Comparison of ENCODE assay signal across 10 cellular contexts in the genomic region with DNA sequence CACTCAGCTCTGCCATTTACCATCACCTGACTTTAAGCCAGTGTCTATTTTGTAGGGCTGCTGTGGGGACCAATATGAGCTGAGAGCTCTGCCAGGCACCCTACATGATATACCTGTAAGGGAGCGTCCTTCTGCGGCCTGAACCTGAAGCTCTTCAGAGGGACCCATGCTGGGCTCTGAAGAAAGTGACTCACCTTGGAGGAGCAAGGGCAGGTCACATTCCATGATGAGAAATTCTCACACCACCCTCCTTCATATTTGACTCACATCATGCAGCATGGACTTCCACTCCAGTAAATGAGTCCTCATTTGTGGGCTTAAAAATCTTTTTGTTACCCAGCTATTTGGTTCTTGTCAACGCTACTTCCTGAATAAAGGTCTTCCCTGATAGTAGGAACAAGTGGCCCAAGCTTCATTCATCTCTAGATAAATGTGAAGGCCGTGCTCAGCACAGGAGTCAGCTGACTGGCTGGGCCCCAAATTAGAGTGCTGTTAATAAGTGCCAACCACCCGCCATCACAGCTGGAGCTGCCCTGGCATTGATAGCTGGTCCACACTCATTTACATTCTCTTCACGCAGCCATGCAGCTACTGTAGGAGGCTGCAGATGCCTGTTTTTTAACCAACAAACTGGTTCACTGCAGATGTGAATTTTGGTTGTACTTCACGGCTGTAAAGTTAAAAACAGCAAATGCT.
A peak's percentile ranks its signal among the peaks of the same experiment; 100 is the strongest.
DNase-seq lines count a peak whose midpoint lies in the region; ATAC-seq and TF ChIP-seq lines count a peak whose summit lies in the region.
"Had no signal": no experiment of that assay in that cellular context is flagged by ENCODE, and none has a peak within 500 bp of the region (broad histone marks: within the 10 kb centered on the region; RNA-seq: fewer than 3 reads in every experiment).

No MANE protein-coding gene starts in this region.

- H3K9ac ChIP-seq in Karpas-422 (ENCODE audit: low read length) (peak overlapping the region; percentile 53), mammary epithelial cell (ENCODE audit: insufficient read depth, low read length) (no peak overlapping the region)
- H3K9ac ChIP-seq: BLaER1 had no signal

- DNase-seq in A172 (ENCODE audit: low spot score) (peak; percentile 77), Karpas-422 (peak; percentile 82), mammary epithelial cell (peak; percentile 60), lung (ENCODE audit: low spot score) (no peak), dermis blood vessel endothelial cell (no peak), OCI-M1 (lab: John Stamatoyannopoulos, UW) (no peak)
- DNase-seq: NCI-H446 had no signal

- intact Hi-C loops in mammary epithelial cell (cut with micrococcal nuclease) = no loop called here

- H3K27ac ChIP-seq in Karpas-422 (ENCODE audit: low read length) (peak overlapping the region; percentile 89), mammary epithelial cell (ENCODE audit: insufficient read depth, low read depth, low read length) (no peak overlapping the region), lung (ENCODE audit: low read depth in 1 of 2, low read length in 1 of 2) (peak overlapping the region; percentile 17 to 39)
- H3K27ac ChIP-seq: BLaER1 had no signal

- dilution Hi-C loops in mammary epithelial cell (cut with HindIII; ENCODE audit: low sequenced_read_pairs) = loop anchor here (10.0 kb wide), 1 partner anchor 78 kb away; no protein-coding TSS in a partner anchor

- no peaks in the 10 kb centered on the region for H3K9me2 ChIP-seq in Karpas-422 (replicated peaks; ENCODE audit: insufficient read depth, low read length)

- CTCF ChIA-PET in mammary epithelial cell (lab: Charles Lee; ENCODE audit: low non-redundant PET) = interaction anchor here (0.5 to 1.0 kb wide), 3 partner anchors 25 to 86 kb away, joined by 4 to 26 read pairs (median 6); partner anchors contain the start of gene RNF216

- in situ Hi-C loops in mammary epithelial cell (cut with MboI; ENCODE audit: low sequenced_read_pairs in 2 of 2) = loop anchor here in 1 of 2 donors (10.0 kb wide), 1 partner anchor 208 kb away; no protein-coding TSS in a partner anchor

- H3K4me3 ChIP-seq in Karpas-422 (ENCODE audit: low read length) (peak overlapping the region; percentile 36; the same call in 1 of the 2 replicates), mammary epithelial cell (replicated peaks in 1 of 3; ENCODE audit: insufficient read depth in 1 of 3, low read depth in 2 of 3, low read length in 3 of 3) (no peak overlapping the region), lung (no peak overlapping the region)
- H3K4me3 ChIP-seq: BLaER1 had no signal

- H2AFZ ChIP-seq in Karpas-422 (ENCODE audit: low read length) (no peak overlapping the region), mammary epithelial cell (ENCODE audit: low read depth, low read length) (no peak overlapping the region)

- H3K36me3 ChIP-seq in Karpas-422 (ENCODE audit: insufficient read depth, low read length) (no peaks in the 10 kb centered on the region; the same call in 1 of the 2 replicates), mammary epithelial cell (ENCODE audit: insufficient read depth, low read length) (peaks cover 4% of the 10 kb centered on the region), lung (ENCODE audit: control insufficient read depth in 2 of 2, insufficient read depth in 2 of 2, low read length in 2 of 2) (peaks cover 0 to 27% of the 10 kb centered on the region in 2 donors)

- H3K4me2 ChIP-seq in Karpas-422 (ENCODE audit: low read depth, low read length, poor library complexity, severe bottlenecking) (peak overlapping the region; percentile 66), mammary epithelial cell (ENCODE audit: insufficient read depth, low read depth, low read length) (no peak overlapping the region)
- H3K4me2 ChIP-seq: BLaER1 had no signal

- TF ChIP-seq CTCF in mammary epithelial cell (conservative IDR thresholded peaks at IDR 0.05 in 1 of 2, IDR thresholded peaks at IDR 0.05 in 1 of 2; ENCODE audit: extremely low read depth in 1 of 2, insufficient read depth in 1 of 2, low read depth in 1 of 2, low read length in 2 of 2) (no peak), lung (IDR thresholded peaks at IDR 0.05; ENCODE audit: control extremely low read depth, extremely low read depth) (no peak)

- peaks cover 13% of the 10 kb centered on the region for H3K79me2 ChIP-seq in Karpas-422 (ENCODE audit: low read length)
- H3K79me2 ChIP-seq in mammary epithelial cell (ENCODE audit: insufficient read depth, low read length) = peaks cover 2% of the 10 kb centered on the region

- no TSS peak for BruUV-seq in mammary epithelial cell (replicated peaks; lab: Mats Ljungman, UMichigan)

- WGBS in mammary epithelial cell (ENCODE audit: low coverage, missing lambda C conversion rate) = 86% methylated on average over 7 of the region's 7 CpGs
- 83 to 86% methylated on average over 7 of the region's 7 CpGs for WGBS in lung, 2 donors

- H3K27me3 ChIP-seq in Karpas-422 (ENCODE audit: low read length) = no peaks in the 10 kb centered on the region
- no peaks in the 10 kb centered on the region for H3K27me3 ChIP-seq in mammary epithelial cell (ENCODE audit: insufficient read depth, low read length)
- H3K27me3 ChIP-seq in lung (ENCODE audit: control insufficient read depth, insufficient read depth) = no peaks in the 10 kb centered on the region
- H3K27me3 ChIP-seq: BLaER1 had no signal

- H4K20me1 ChIP-seq in Karpas-422 (ENCODE audit: insufficient read depth, low read depth, low read length) (no peaks in the 10 kb centered on the region), mammary epithelial cell (ENCODE audit: insufficient read depth, low read length) (no peaks in the 10 kb centered on the region)

- ATAC-seq in lung (ENCODE audit: insufficient read depth, low FRiP score) = no peak
- no peak for ATAC-seq in HG03432 (IDR thresholded peaks at IDR 0.05; ENCODE audit: unreplicated experiment)
- ATAC-seq in GM18873 (IDR thresholded peaks at IDR 0.05; ENCODE audit: low FRiP score, unreplicated experiment) = no peak

- H3K4me1 ChIP-seq in Karpas-422 (ENCODE audit: low read length) (peaks cover 70% of the 10 kb centered on the region), mammary epithelial cell (ENCODE audit: insufficient read depth, low read length) (peaks cover 42% of the 10 kb centered on the region), lung (ENCODE audit: control insufficient read depth in 2 of 2, insufficient read depth in 2 of 2, low read length in 2 of 2) (peaks cover 0 to 4% of the 10 kb centered on the region in 2 donors)

- no peaks in the 10 kb centered on the region for H3K9me3 ChIP-seq in Karpas-422 (ENCODE audit: low read length)
- H3K9me3 ChIP-seq in mammary epithelial cell (replicated peaks; ENCODE audit: insufficient read depth, low read length) = no peaks in the 10 kb centered on the region
- H3K9me3 ChIP-seq in lung (ENCODE audit: control insufficient read depth in 2 of 2, insufficient read depth in 1 of 2, low read length in 1 of 2) = peaks cover 0 to 2% of the 10 kb centered on the region in 2 donors
- H3K9me3 ChIP-seq: BLaER1 had no signal

Comparison
In these comparisons a context has a peak if more than half of its experiments do, and no peak if none do; other contexts are left out.
1. DNase-seq: peak in A172 (single experiment), Karpas-422 (single experiment) and mammary epithelial cell (single experiment); none in lung (single experiment), dermis blood vessel endothelial cell (single experiment) and OCI-M1 (single experiment).